1 cellular context compared by ENCODE assay signal in genomic region chr4:78150465-78150864, GRCh38.
TF ChIP-seq lines count a peak whose summit lies in the region.

No MANE protein-coding gene starts in this region.

TF ChIP-seq in HepG2, 621 proteins besides CTCF, POLR2A, EP300 and RAD21 (continued from another document and continues in another):
- TF ChIP-seq ZNF292 (CRISPR knock-in tag; IDR thresholded peaks at IDR 0.05; ENCODE audit: borderline replicate concordance, low read depth) = 0 out of 2 replicates have a peak, but pooled peaks have one; percentile 20
- TF ChIP-seq CREM (IDR thresholded peaks at IDR 0.05) = peak; percentile 76
- TF ChIP-seq CREM (CRISPR knock-in tag; IDR thresholded peaks at IDR 0.05) = no peak
- TF ChIP-seq ZMYM3 (CRISPR knock-in tag; IDR thresholded peaks at IDR 0.05) = no peak
- peak; percentile 41; the same call in 1 of the 2 replicates for TF ChIP-seq ARID3A (IDR thresholded peaks at IDR 0.05; ENCODE audit: low read depth, low read length)
- peak; percentile 61; the same call in 1 of the 2 replicates for TF ChIP-seq HOXA5 (CRISPR knock-in tag; IDR thresholded peaks at IDR 0.05)
- TF ChIP-seq HOXA3 (CRISPR knock-in tag; IDR thresholded peaks at IDR 0.05) = no peak
- TF ChIP-seq RFX3 (CRISPR knock-in tag; IDR thresholded peaks at IDR 0.05) = no peak
- TF ChIP-seq ZHX2 (IDR thresholded peaks at IDR 0.05; ENCODE audit: low read depth) = no peak
- no peak for TF ChIP-seq ZHX2 (CRISPR knock-in tag; IDR thresholded peaks at IDR 0.05; ENCODE audit: borderline replicate concordance)
- TF ChIP-seq KIAA2018 (CRISPR knock-in tag; IDR thresholded peaks at IDR 0.05; ENCODE audit: borderline replicate concordance) = no peak
- no peak for TF ChIP-seq XRCC5 (optimal IDR thresholded peaks at IDR 0.05; ENCODE audit: low read length)
- no peak for TF ChIP-seq SAP130 (CRISPR knock-in tag; IDR thresholded peaks at IDR 0.05; ENCODE audit: low read depth)
- TF ChIP-seq ELF3 (CRISPR knock-in tag; IDR thresholded peaks at IDR 0.05) = 0 out of 2 replicates have a peak, but pooled peaks have one; percentile 27
- no peak for TF ChIP-seq BCLAF1 (IDR thresholded peaks at IDR 0.05)
- TF ChIP-seq ZNF503 (CRISPR knock-in tag; IDR thresholded peaks at IDR 0.05) = peak; percentile 68; the same call in 1 of the 2 replicates
- TF ChIP-seq ARID5B (CRISPR knock-in tag; IDR thresholded peaks at IDR 0.05) = peak; percentile 27; the same call in 1 of the 2 replicates
- TF ChIP-seq ZNF841 (CRISPR knock-in tag; IDR thresholded peaks at IDR 0.05; ENCODE audit: borderline replicate concordance) = no peak
- TF ChIP-seq ZNF570 (CRISPR knock-in tag; IDR thresholded peaks at IDR 0.05; ENCODE audit: borderline replicate concordance) = no peak
- TF ChIP-seq TAF15 (IDR thresholded peaks at IDR 0.05; ENCODE audit: low read depth, low read length, poor library complexity, severe bottlenecking) = no peak
- no peak for TF ChIP-seq ZNF484 (CRISPR knock-in tag; IDR thresholded peaks at IDR 0.05; ENCODE audit: borderline replicate concordance, low read depth)
- 0 out of 2 replicates have a peak, but pooled peaks have one; percentile 7 for TF ChIP-seq STAG1 (CRISPR knock-in tag; IDR thresholded peaks at IDR 0.05)
